18 cellular contexts compared by ENCODE assay signal in genomic region chr11:109196016-109196415, GRCh38.
"Had no signal": no experiment of that assay in that cellular context is flagged by ENCODE, and none has a peak within 500 bp of the region (broad histone marks: within the 10 kb centered on the region; RNA-seq: fewer than 3 reads in every experiment).

No MANE protein-coding gene starts in this region.

- H3K4me3 ChIP-seq: colonic mucosa, heart right ventricle, spleen, upper lobe of left lung had no signal

- DNase-seq: activated CD4-positive, alpha-beta memory T cell treated with anti-CD3 and anti-CD28 coated beads for 36 hours; activated CD4-positive, alpha-beta T cell treated with anti-CD3 and anti-CD28 coated beads for 48 hours; activated CD4-positive, CD25-positive, alpha-beta regulatory T cell; activated effector memory CD4-positive, alpha-beta T cell treated with anti-CD3 and anti-CD28 coated beads, Interleukin-2, amount 50 U/mL, for 16 hours; activated naive CD4-positive, alpha-beta T cell treated with anti-CD3 and anti-CD28 coated beads, Interleukin-2, amount 50 U/mL, for 16 hours; activated naive CD8-positive, alpha-beta T cell treated with anti-CD3 and anti-CD28 coated beads, Interleukin-2, amount 50 U/mL, for 24 hours; activated T-cell treated with anti-CD3 and anti-CD28 coated beads, Interleukin-2, amount 50 U/mL, for 72 hours; colonic mucosa; foreskin fibroblast; heart right ventricle; left colon; spleen; stimulated activated CD4-positive, alpha-beta T cell treated with anti-CD3 and anti-CD28 coated beads, Interleukin-4, amount 100 ng/mL, for 1 hour; stimulated activated naive CD4-positive, alpha-beta T cell treated with Interleukin-2 at 50 U/mL for 16 hours; SW 1271; T-helper 17 cell; upper lobe of left lung had no signal

- ATAC-seq: activated naive CD8-positive, alpha-beta T cell treated with anti-CD3 and anti-CD28 coated beads, Interleukin-2, amount 50 U/mL, for 24 hours; activated T-cell treated with anti-CD3 and anti-CD28 coated beads, Interleukin-2, amount 50 U/mL, for 72 hours; heart right ventricle; left colon; sciatic nerve; T-helper 17 cell had no signal
